In the genomic region with DNA sequence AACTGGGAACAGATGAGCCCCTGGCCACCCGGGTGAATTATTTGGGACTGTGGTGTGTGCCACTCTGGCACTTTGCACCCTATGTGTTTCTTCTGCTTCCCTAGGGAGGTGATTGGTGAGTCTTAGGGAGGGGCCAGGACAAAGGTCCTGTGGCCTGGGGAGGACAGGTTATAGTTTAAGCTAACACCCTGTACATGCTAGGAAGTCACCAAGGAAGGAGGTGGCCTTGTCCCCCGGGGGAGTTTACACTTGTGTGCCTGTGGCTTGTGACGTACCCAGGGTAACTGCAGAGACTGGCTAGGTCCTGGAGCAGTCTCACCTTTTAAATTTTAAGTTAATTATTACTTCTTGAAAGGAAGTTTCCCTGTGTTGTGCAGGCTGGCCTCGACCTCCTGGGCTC, we compare ENCODE assay signal across 20 cellular contexts.
DNase-seq lines count a peak whose midpoint lies in the region; ATAC-seq, FAIRE-seq and TF ChIP-seq lines count a peak whose summit lies in the region.
"Had no signal": no experiment of that assay in that cellular context is flagged by ENCODE, and none has a peak within 500 bp of the region (broad histone marks: within the 10 kb centered on the region; RNA-seq: fewer than 3 reads in every experiment).

No MANE protein-coding gene starts in this region.

- no peak overlapping the region for H3K4ac ChIP-seq in mesenchymal stem cell (ENCODE audit: low read depth in 1 of 2, low read length in 2 of 2)

- WGBS in GM12878 (ENCODE audit: insufficient coverage, insufficient replicate concordance, low lambda C conversion rate, missing lambda C conversion rate) = 21% methylated on average over 4 of the region's 4 CpGs
- 90% methylated on average over 4 of the region's 4 CpGs for WGBS in mesenchymal stem cell

- H3K9me3 ChIP-seq in GM12878 (replicated peaks; ENCODE audit: control insufficient read depth, insufficient read depth, low read length) = no peaks in the 10 kb centered on the region
- no peaks in the 10 kb centered on the region for H3K9me3 ChIP-seq in mesenchymal stem cell (ENCODE audit: control insufficient read depth, low read length)
- no peaks in the 10 kb centered on the region for H3K9me3 ChIP-seq in tibial artery

- H2AK5ac ChIP-seq in mesenchymal stem cell (ENCODE audit: low read length, severe bottlenecking) = no peak overlapping the region

- H3K4me2 ChIP-seq in GM12878 (ENCODE audit: control insufficient read depth, insufficient read depth) (no peak overlapping the region), mesenchymal stem cell (ENCODE audit: low read length, poor library complexity, severe bottlenecking) (no peak overlapping the region)
- H3K4me2 ChIP-seq: GM23338 had no signal

- no peak overlapping the region for H2BK12ac ChIP-seq in mesenchymal stem cell (ENCODE audit: low read length in 2 of 2)

- SMC1A ChIA-PET in GM12878 (lab: Charles Lee; ENCODE audit: uncharacterized antibody, unreplicated experiment) = no interaction called here

- TF ChIP-seq RAD21 in GM12878 (IDR thresholded peaks at IDR 0.05; ENCODE audit: insufficient read depth, low read depth, low read length) = no peak

- H3K14ac ChIP-seq in mesenchymal stem cell (ENCODE audit: low read length in 2 of 2) = no peak overlapping the region

- no peak overlapping the region for H2AFZ ChIP-seq in GM12878 (ENCODE audit: control insufficient read depth, low read depth, low read length)
- H2AFZ ChIP-seq in mesenchymal stem cell (ENCODE audit: low read depth, low read length) = no peak overlapping the region
- H2AFZ ChIP-seq: GM23338 had no signal

- in situ Hi-C loops in GM12878 (cut with MboI) = no loop called here

- TF ChIP-seq POLR2A in GM12878 (IDR thresholded peaks at IDR 0.05; ENCODE audit: low read depth, low read length) = no peak

- no peak overlapping the region for H3K4me3 ChIP-seq in GM12878
- no peak overlapping the region for H3K4me3 ChIP-seq in mesenchymal stem cell (ENCODE audit: insufficient read depth in 1 of 2, low read depth in 1 of 2, low read length in 2 of 2)
- no peak overlapping the region for H3K4me3 ChIP-seq in tibial artery
- H3K4me3 ChIP-seq: GM23338, SK-N-MC had no signal

- no peaks in the 10 kb centered on the region for H3K79me1 ChIP-seq in mesenchymal stem cell (replicated peaks; ENCODE audit: low read length, poor library complexity, severe bottlenecking)

- H3K27me3 ChIP-seq in GM12878 (replicated peaks in 1 of 2; ENCODE audit: control insufficient read depth in 2 of 2, insufficient read depth in 2 of 2, low read length in 1 of 2) (no peaks in the 10 kb centered on the region), mesenchymal stem cell (ENCODE audit: control insufficient read depth in 1 of 2, insufficient read depth in 1 of 2, low read length in 2 of 2) (no peaks in the 10 kb centered on the region), tibial artery (no peaks in the 10 kb centered on the region)

- H4K8ac ChIP-seq in mesenchymal stem cell (ENCODE audit: low read length) = no peak overlapping the region

- no peak overlapping the region for H3K23ac ChIP-seq in mesenchymal stem cell (ENCODE audit: low read length in 2 of 2)

- H3K4me1 ChIP-seq in GM12878 (ENCODE audit: control insufficient read depth, insufficient read depth, low read length) (no peaks in the 10 kb centered on the region), mesenchymal stem cell (ENCODE audit: control insufficient read depth, insufficient read depth, low read depth, low read length) (peaks cover 5% of the 10 kb centered on the region), tibial artery (no peaks in the 10 kb centered on the region)

- DNase-seq in GM12878 (ENCODE audit: low read depth, low spot score) = no peak
- DNase-seq in mesenchymal stem cell = no peak
- DNase-seq in DMS79 treated with DMSO at 0.1 percent for 48 hours (lab: John Stamatoyannopoulos, UW) = no peak
- no peak for DNase-seq in tibial artery
- no peak for DNase-seq in GM19238 (ENCODE audit: insufficient read length, low spot score)
- DNase-seq: CD4-positive, CD25-positive, alpha-beta regulatory T cell; GDM1; KG1; NCI-H1048; NCI-H1436 treated with DMSO at 0.1 percent for 48 hours; NCI-H2029 treated with DMSO at 0.1 percent for 48 hours; NCI-H2171 treated with DMSO at 0.1 percent for 48 hours; NCI-H510A treated with DMSO at 0.1 percent for 48 hours; NCI-H82 had no signal

- no peak for TF ChIP-seq EP300 in GM12878 (IDR thresholded peaks at IDR 0.05; ENCODE audit: borderline replicate concordance in 1 of 2, control insufficient read depth in 1 of 2, low read depth in 2 of 2, low read length in 2 of 2)

- CTCF ChIA-PET in GM12878 (lab: Yijun Ruan, JAX) = no interaction called here

- H3K79me2 ChIP-seq in GM12878 (ENCODE audit: control insufficient read depth, insufficient read depth, low read length) = no peaks in the 10 kb centered on the region

- no peak overlapping the region for H2BK5ac ChIP-seq in mesenchymal stem cell (ENCODE audit: low read depth, low read length, poor library complexity, severe bottlenecking)

- H2BK15ac ChIP-seq in mesenchymal stem cell (ENCODE audit: low read depth, poor library complexity, severe bottlenecking) = no peak overlapping the region

- intact Hi-C loops in GM12878 (cut with micrococcal nuclease; ENCODE audit: unreplicated experiment) = no loop called here
- intact Hi-C loops in tibial artery (cut with DNase I; ENCODE audit: low total_unique reads) = loop anchor here (10.0 kb wide), 1 partner anchor 199 kb away; a partner anchor contains a TSS

- ATAC-seq in GM19025 (IDR thresholded peaks at IDR 0.05; ENCODE audit: low read depth, unreplicated experiment) (peak; percentile 80), GM12878 (peak; percentile 48; the same call in 2 of the 3 replicates), GM21737 (IDR thresholded peaks at IDR 0.05; ENCODE audit: unreplicated experiment) (no peak)
- ATAC-seq: GM23338, Right ventricle myocardium inferior had no signal

- POLR2A ChIA-PET in GM12878 (lab: Charles Lee) = no interaction called here

- H3K9ac ChIP-seq in GM12878 (ENCODE audit: control insufficient read depth, insufficient read depth, low read length) (no peak overlapping the region), mesenchymal stem cell (ENCODE audit: low read length) (no peak overlapping the region)

- TF ChIP-seq CTCF in GM12878 (IDR thresholded peaks at IDR 0.05 in 2 of 3, conservative IDR thresholded peaks at IDR 0.05 in 1 of 3; ENCODE audit: control insufficient read depth in 2 of 3, extremely low read depth in 1 of 3, insufficient read depth in 1 of 3, low read depth in 3 of 3, low read length in 3 of 3) (no peak), tibial artery (IDR thresholded peaks at IDR 0.05) (no peak)

- FAIRE-seq in GM12878 (lab: Jason Lieb, UNC) = no peak
- FAIRE-seq: GM12891 had no signal

- RAD21 ChIA-PET in GM12878 (lab: Charles Lee; ENCODE audit: unreplicated experiment) = no interaction called here

- no peak overlapping the region for H3K18ac ChIP-seq in mesenchymal stem cell (ENCODE audit: low read depth in 1 of 2, low read length in 2 of 2)

- H2BK120ac ChIP-seq in mesenchymal stem cell (ENCODE audit: low read depth, low read length) = no peak overlapping the region

- BruUV-seq in GM12878 (replicated peaks; lab: Mats Ljungman, UMichigan) = no TSS peak

- H3K27ac ChIP-seq in GM12878 (ENCODE audit: control insufficient read depth, insufficient read depth) (no peak overlapping the region), mesenchymal stem cell (ENCODE audit: low read length, poor library complexity, severe bottlenecking) (no peak overlapping the region), tibial artery (no peak overlapping the region)
- H3K27ac ChIP-seq: SK-N-MC had no signal

- peak overlapping the region; percentile 43 for H4K91ac ChIP-seq in mesenchymal stem cell (ENCODE audit: low read length)

- no peaks in the 10 kb centered on the region for H3K36me3 ChIP-seq in GM12878 (ENCODE audit: control insufficient read depth in 2 of 2, insufficient read depth in 2 of 2, low read length in 1 of 2)
- H3K36me3 ChIP-seq in mesenchymal stem cell (ENCODE audit: control insufficient read depth in 1 of 2, insufficient read depth in 2 of 2, low read depth in 1 of 2, low read length in 2 of 2) = no peaks in the 10 kb centered on the region
- no peaks in the 10 kb centered on the region for H3K36me3 ChIP-seq in tibial artery

- no peaks in the 10 kb centered on the region for H4K20me1 ChIP-seq in GM12878 (ENCODE audit: control insufficient read depth, insufficient read depth)

TF ChIP-seq in GM12878, 131 proteins besides CTCF, POLR2A, EP300 and RAD21 (continues in another document):
- TF ChIP-seq, protein P1, sequence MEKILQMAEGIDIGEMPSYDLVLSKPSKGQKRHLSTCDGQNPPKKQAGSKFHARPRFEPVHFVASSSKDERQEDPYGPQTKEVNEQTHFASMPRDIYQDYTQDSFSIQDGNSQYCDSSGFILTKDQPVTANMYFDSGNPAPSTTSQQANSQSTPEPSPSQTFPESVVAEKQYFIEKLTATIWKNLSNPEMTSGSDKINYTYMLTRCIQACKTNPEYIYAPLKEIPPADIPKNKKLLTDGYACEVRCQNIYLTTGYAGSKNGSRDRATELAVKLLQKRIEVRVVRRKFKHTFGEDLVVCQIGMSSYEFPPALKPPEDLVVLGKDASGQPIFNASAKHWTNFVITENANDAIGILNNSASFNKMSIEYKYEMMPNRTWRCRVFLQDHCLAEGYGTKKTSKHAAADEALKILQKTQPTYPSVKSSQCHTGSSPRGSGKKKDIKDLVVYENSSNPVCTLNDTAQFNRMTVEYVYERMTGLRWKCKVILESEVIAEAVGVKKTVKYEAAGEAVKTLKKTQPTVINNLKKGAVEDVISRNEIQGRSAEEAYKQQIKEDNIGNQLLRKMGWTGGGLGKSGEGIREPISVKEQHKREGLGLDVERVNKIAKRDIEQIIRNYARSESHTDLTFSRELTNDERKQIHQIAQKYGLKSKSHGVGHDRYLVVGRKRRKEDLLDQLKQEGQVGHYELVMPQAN (conservative IDR thresholded peaks at IDR 0.05) = no peak
- TF ChIP-seq, protein P2, sequence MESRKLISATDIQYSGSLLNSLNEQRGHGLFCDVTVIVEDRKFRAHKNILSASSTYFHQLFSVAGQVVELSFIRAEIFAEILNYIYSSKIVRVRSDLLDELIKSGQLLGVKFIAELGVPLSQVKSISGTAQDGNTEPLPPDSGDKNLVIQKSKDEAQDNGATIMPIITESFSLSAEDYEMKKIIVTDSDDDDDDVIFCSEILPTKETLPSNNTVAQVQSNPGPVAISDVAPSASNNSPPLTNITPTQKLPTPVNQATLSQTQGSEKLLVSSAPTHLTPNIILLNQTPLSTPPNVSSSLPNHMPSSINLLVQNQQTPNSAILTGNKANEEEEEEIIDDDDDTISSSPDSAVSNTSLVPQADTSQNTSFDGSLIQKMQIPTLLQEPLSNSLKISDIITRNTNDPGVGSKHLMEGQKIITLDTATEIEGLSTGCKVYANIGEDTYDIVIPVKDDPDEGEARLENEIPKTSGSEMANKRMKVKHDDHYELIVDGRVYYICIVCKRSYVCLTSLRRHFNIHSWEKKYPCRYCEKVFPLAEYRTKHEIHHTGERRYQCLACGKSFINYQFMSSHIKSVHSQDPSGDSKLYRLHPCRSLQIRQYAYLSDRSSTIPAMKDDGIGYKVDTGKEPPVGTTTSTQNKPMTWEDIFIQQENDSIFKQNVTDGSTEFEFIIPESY (IDR thresholded peaks at IDR 0.05) = no peak
- TF ChIP-seq ATF7 (IDR thresholded peaks at IDR 0.05; ENCODE audit: low read depth) = no peak
- no peak for TF ChIP-seq CBFB (IDR thresholded peaks at IDR 0.05; ENCODE audit: low read depth)
